ENCODE assay signal across 8 cellular contexts in the genomic region with DNA sequence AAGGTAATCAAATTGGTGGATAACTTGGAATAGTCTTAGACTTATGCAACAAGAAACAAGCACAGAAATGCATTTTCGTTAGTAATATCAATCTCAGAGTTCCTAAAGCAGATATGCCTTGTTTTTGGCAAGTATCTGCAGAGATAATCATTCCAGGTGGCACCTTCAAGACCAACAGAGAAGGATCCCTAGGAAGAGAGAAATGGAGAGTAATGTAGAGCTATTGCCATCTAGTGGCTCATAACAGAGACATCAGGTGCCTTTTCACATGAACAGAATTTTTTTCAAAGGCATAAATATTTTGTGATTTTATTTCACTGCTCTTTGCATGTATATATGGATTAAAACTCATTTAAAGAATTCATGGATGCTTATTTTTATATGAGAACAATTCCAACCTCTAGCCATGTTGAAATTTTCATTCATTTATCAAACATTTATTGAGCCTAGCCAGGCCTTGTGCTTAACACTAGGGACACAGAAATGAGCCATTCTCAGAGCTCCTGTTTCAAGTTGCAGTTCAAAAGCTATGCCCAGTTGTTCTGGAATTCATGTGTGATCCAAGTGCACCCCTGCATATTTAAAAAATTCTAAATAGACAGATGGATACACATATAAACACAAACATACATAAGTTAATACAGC.
DNase-seq lines count a peak whose midpoint lies in the region; ATAC-seq and TF ChIP-seq lines count a peak whose summit lies in the region.

No MANE protein-coding gene starts in this region.

- H3K27me3 Mint-ChIP-seq in nephron progenitor cell (ENCODE audit: low read depth, poor library complexity): no peaks in the 10 kb centered on the region

- TF ChIP-seq CTCF in BJ (IDR thresholded peaks at IDR 0.05; ENCODE audit: insufficient read depth, low read depth, low read length) (peak; percentile 66), coronary artery (IDR thresholded peaks at IDR 0.05) (peak; percentile 37), nephron progenitor cell (IDR thresholded peaks at IDR 0.05) (peak; percentile 84)

- H3K4me3 ChIP-seq in BJ (ENCODE audit: low read depth, low read length) (no peak overlapping the region), coronary artery (no peak overlapping the region)

- no peak overlapping the region for H3K27ac Mint-ChIP-seq in nephron progenitor cell

- peaks cover 16% of the 10 kb centered on the region for H3K4me1 Mint-ChIP-seq in nephron progenitor cell

- no peaks in the 10 kb centered on the region for H3K36me3 ChIP-seq in BJ (ENCODE audit: control insufficient read depth, insufficient read depth, low read length)

- H3K27ac ChIP-seq in coronary artery: no peak overlapping the region

- H3K4me3 Mint-ChIP-seq in nephron progenitor cell: no peak overlapping the region

- no peaks in the 10 kb centered on the region for H3K27me3 ChIP-seq in BJ (ENCODE audit: control insufficient read depth, insufficient read depth, low read length)

- POLR2A ChIA-PET in BJ (lab: Charles Lee): no interaction called here

- H3K36me3 Mint-ChIP-seq in nephron progenitor cell (ENCODE audit: low read depth): no peaks in the 10 kb centered on the region

- no peaks in the 10 kb centered on the region for H3K9me3 Mint-ChIP-seq in nephron progenitor cell

- CTCF ChIA-PET in BJ (lab: Yijun Ruan, JAX): interaction anchor here (0.6 to 2.8 kb wide), 10 partner anchors 10 to 416 kb away, joined by 3 to 27 read pairs (median 4); no protein-coding TSS in a partner anchor

- ATAC-seq in GM19025 (IDR thresholded peaks at IDR 0.05; ENCODE audit: low read depth, unreplicated experiment): peak; percentile 53
- ATAC-seq in HG03521 (IDR thresholded peaks at IDR 0.05; ENCODE audit: unreplicated experiment): peak; percentile 64

- DNase-seq in BJ (ENCODE audit: low read depth) (no peak), NCI-H524 treated with DMSO at 0.1 percent for 48 hours (lab: John Stamatoyannopoulos, UW) (peak; percentile 20), coronary artery (ENCODE audit: low spot score) (no peak), nephron progenitor cell (no peak), NK-92 (lab: John Stamatoyannopoulos, UW; ENCODE audit: unreplicated experiment) (no peak), middle frontal gyrus (ENCODE audit: extremely low spot score, low spot score) (no peak)
